Comparison of ENCODE assay signal across 10 cellular contexts in genomic region chr7:150515248-150515647, GRCh38. TPM values are rescaled to one million over a fixed set of nuclear protein-coding genes. Genes with fewer than 3 reads are reported as not detected.
DNase-seq lines count a peak whose midpoint lies in the region; ATAC-seq, FAIRE-seq and TF ChIP-seq lines count a peak whose summit lies in the region.
"Had no signal": no experiment of that assay in that cellular context is flagged by ENCODE, and none has a peak within 500 bp of the region (broad histone marks: within the 10 kb centered on the region; RNA-seq: fewer than 3 reads in every experiment).

No MANE protein-coding gene starts in this region.

- no peaks in the 10 kb centered on the region for H3K27me3 Mint-ChIP-seq in endothelial cell (ENCODE audit: unreplicated experiment)

- peak; percentile 16 for ATAC-seq in GM18909 (IDR thresholded peaks at IDR 0.05; ENCODE audit: poor library complexity, unreplicated experiment)
- ATAC-seq in HG03064 (IDR thresholded peaks at IDR 0.05; ENCODE audit: low read depth, unreplicated experiment): peak; percentile 11
- peak; percentile 10 for ATAC-seq in stimulated activated naive CD8-positive, alpha-beta T cell treated with anti-CD3 and anti-CD28 coated beads, Interleukin-15, Interleukin-2, amounts not matched to agents 100 U/mL and 50 U/mL, for 24 hours

- no TSS peak for BruUV-seq in A673 (replicated peaks; lab: Mats Ljungman, UMichigan)

- POLR2A ChIA-PET in A673 (lab: Charles Lee; ENCODE audit: low non-redundant PET): no interaction called here

- in situ Hi-C loops in KBM-7 (cut with MboI; ENCODE audit: low pct_unique_long_range_greater_than_20kb, low sequenced_read_pairs): no loop called here

- H3K4me3 ChIP-seq in A673 (ENCODE audit: low read depth, low read length, poor library complexity, severe bottlenecking): no peak overlapping the region
- H3K4me3 ChIP-seq: SJSA1 had no signal

- no peaks in the 10 kb centered on the region for H3K4me1 ChIP-seq in A673 (ENCODE audit: insufficient read depth, low read length, poor library complexity, severe bottlenecking)
- H3K4me1 ChIP-seq: SJSA1 had no signal

- intact Hi-C loops in A673 (cut with micrococcal nuclease; ENCODE audit: unreplicated experiment): no loop called here

- no peaks in the 10 kb centered on the region for H3K9me3 ChIP-seq in A673 (ENCODE audit: low read depth, low read length, poor library complexity, severe bottlenecking)
- H3K9me3 ChIP-seq: SJSA1 had no signal

- CTCF ChIA-PET in A673 (lab: Charles Lee): no interaction called here

- no peak overlapping the region for H3K27ac ChIP-seq in A673 (ENCODE audit: low read depth, low read length, poor library complexity, severe bottlenecking)
- H3K27ac ChIP-seq: SJSA1 had no signal

- H3K4me3 Mint-ChIP-seq in endothelial cell (ENCODE audit: unreplicated experiment): peak overlapping the region; percentile 53

- H3K36me3 Mint-ChIP-seq in endothelial cell (ENCODE audit: low read depth, unreplicated experiment): peaks cover 2% of the 10 kb centered on the region

- no peaks in the 10 kb centered on the region for H3K36me3 ChIP-seq in A673 (ENCODE audit: insufficient read depth, low read length, poor library complexity, severe bottlenecking)
- H3K36me3 ChIP-seq: SJSA1 had no signal

- DNase-seq in endothelial cell (ENCODE audit: low spot score) (no peak), A673 (ENCODE audit: low spot score) (no peak), H54 (ENCODE audit: insufficient read length, low spot score) (no peak), KBM-7 (no peak)
- DNase-seq in stimulated activated naive CD8-positive, alpha-beta T cell treated with anti-CD3 and anti-CD28 coated beads, Interleukin-15, Interleukin-2, amounts not matched to agents 100 U/mL and 50 U/mL, for 24 hours: no peak
- DNase-seq: NCI-H1417 had no signal

- no peak overlapping the region for H3K27ac Mint-ChIP-seq in endothelial cell (ENCODE audit: unreplicated experiment)

- H3K4me1 Mint-ChIP-seq in endothelial cell (ENCODE audit: unreplicated experiment): peaks cover 5% of the 10 kb centered on the region

- TF ChIP-seq POLR2A in H54 (IDR thresholded peaks at IDR 0.05; ENCODE audit: low read depth, low read length): no peak

- no peak for FAIRE-seq in H54 (lab: Jason Lieb, UNC)

- H3K27me3 ChIP-seq in A673 (replicated peaks; ENCODE audit: insufficient read depth, low read depth, low read length, poor library complexity): peaks cover 8% of the 10 kb centered on the region
- H3K27me3 ChIP-seq: SJSA1 had no signal

- no peak for TF ChIP-seq CTCF in endothelial cell (IDR thresholded peaks at IDR 0.05; ENCODE audit: unreplicated experiment)
- no peak for TF ChIP-seq CTCF in A673 (conservative IDR thresholded peaks at IDR 0.05; ENCODE audit: low read depth, low read length)

- peaks cover 4% of the 10 kb centered on the region for H3K9me3 Mint-ChIP-seq in endothelial cell (ENCODE audit: unreplicated experiment)

RNA-seq across cellular contexts. Expression of gene GIMAP7, which starts 0.6 kb away (rescaled TPM):
- total RNA-seq in endothelial cell (ENCODE audit: unreplicated experiment): 2.2 TPM
- not detected in 2 replicates for total RNA-seq in A673 (2021)
- total RNA-seq: SJSA1 had no signal

RNA-seq across cellular contexts. Expression of gene GIMAP4, which starts 51.9 kb away (rescaled TPM):
- total RNA-seq in endothelial cell (ENCODE audit: unreplicated experiment): 6.4 TPM
- total RNA-seq in A673 (2021): not detected in 2 replicates
- total RNA-seq: renal cortical epithelial cell, SJSA1 had no signal
